In genomic region chr1:112618114-112618720, GRCh38 we compare ENCODE assay signal across 1 cellular context.
TF ChIP-seq lines count a peak whose summit lies in the region.

No MANE protein-coding gene starts in this region.

TF ChIP-seq in GM23338, 12 proteins besides CTCF, POLR2A, EP300 and RAD21 (continued from another document):
- no peak for TF ChIP-seq ZNF462 (CRISPR knock-in tag; IDR thresholded peaks at IDR 0.05)
TF ChIP-seq in GM23338: peak in this region for 0.
